18 cellular contexts compared by ENCODE assay signal in genomic region chr11:85281550-85281949, GRCh38.
"Had no signal": no experiment of that assay in that cellular context is flagged by ENCODE, and none has a peak within 500 bp of the region (broad histone marks: within the 10 kb centered on the region; RNA-seq: fewer than 3 reads in every experiment).

No MANE protein-coding gene starts in this region.

- H3K4me1 Mint-ChIP-seq: neural crest cell had no signal

- ATAC-seq: activated CD4-positive, CD25-positive, alpha-beta regulatory T cell treated with anti-CD3 and anti-CD28 coated beads, Interleukin-2, amount 50 U/mL, for 24 hours; gastrocnemius medialis had no signal

- DNase-seq: activated CD4-positive, alpha-beta T cell treated with anti-CD3 and anti-CD28 coated beads, Interleukin-2, amount 50 U/mL, for 1 hour; activated CD8-positive, alpha-beta memory T cell treated with anti-CD3 and anti-CD28 coated beads for 24 hours; activated CD8-positive, alpha-beta memory T cell treated with anti-CD3 and anti-CD28 coated beads, Interleukin-2, amount 50 U/mL, for 48 hours; activated effector memory CD4-positive, alpha-beta T cell treated with Interleukin-2 at 50 U/mL for 16 hours; activated naive CD4-positive, alpha-beta T cell treated with anti-CD3 and anti-CD28 coated beads, Interleukin-2, amount 50 U/mL, for 16 hours; activated T-cell treated with anti-CD3 and anti-CD28 coated beads, Interleukin-2, amount 50 U/mL, for 48 hours; cortex of kidney; gastrocnemius medialis; head of caudate nucleus; midbrain; retina; spleen; stimulated activated CD8-positive, alpha-beta memory T cell treated with anti-CD3 and anti-CD28 coated beads, Interleukin-4, amount 100 ng/mL, for 48 hours; stimulated activated naive CD4-positive, alpha-beta T cell treated with Interleukin-2 at 50 U/mL for 16 hours had no signal

- H3K4me3 ChIP-seq: breast epithelium, gastrocnemius medialis, spleen, tibial nerve had no signal

- H3K27me3 ChIP-seq: breast epithelium, gastrocnemius medialis, spleen, tibial nerve had no signal

- H3K27ac ChIP-seq: breast epithelium, gastrocnemius medialis, spleen, tibial nerve had no signal

- H3K9me3 ChIP-seq: breast epithelium, gastrocnemius medialis, spleen, tibial nerve had no signal

- H3K9me3 Mint-ChIP-seq: neural crest cell had no signal

- H3K4me3 Mint-ChIP-seq: neural crest cell had no signal

- H3K36me3 ChIP-seq: breast epithelium, gastrocnemius medialis, spleen, tibial nerve had no signal

- H3K4me1 ChIP-seq: breast epithelium, gastrocnemius medialis, spleen, tibial nerve had no signal
